14 cellular contexts compared by ENCODE assay signal in genomic region chr4:82753725-82754410, GRCh38. TPM values are rescaled to one million over a fixed set of nuclear protein-coding genes. Genes with fewer than 3 reads are reported as not detected.
DNase-seq lines count a peak whose midpoint lies in the region; FAIRE-seq and TF ChIP-seq lines count a peak whose summit lies in the region.
"Had no signal": no experiment of that assay in that cellular context is flagged by ENCODE, and none has a peak within 500 bp of the region (broad histone marks: within the 10 kb centered on the region; RNA-seq: fewer than 3 reads in every experiment).

No MANE protein-coding gene starts in this region.

- peaks cover 13% of the 10 kb centered on the region for H3K4me1 ChIP-seq in keratinocyte (ENCODE audit: control insufficient read depth, extremely low read depth, insufficient read depth, low read length)
- H3K4me1 ChIP-seq in testis = peaks cover 32% of the 10 kb centered on the region

- no peaks in the 10 kb centered on the region for H3K36me3 Mint-ChIP-seq in activated CD4-positive, alpha-beta T cell treated with anti-CD3 and anti-CD28 coated beads, Interleukin-2, amount 10 ng/mL, durations not matched to agents 24 days and 14 days (ENCODE audit: low read depth)
- H3K36me3 Mint-ChIP-seq: naive thymus-derived CD8-positive, alpha-beta T cell had no signal

- 25 to 55% methylated on average over 8 of the region's 8 CpGs for WGBS in testis, 2 donors

- H3K4me2 ChIP-seq in keratinocyte (ENCODE audit: control insufficient read depth, extremely low read depth, insufficient read depth, low read depth, low read length) = peak overlapping the region; percentile 67

- peaks cover 27% of the 10 kb centered on the region for H3K79me2 ChIP-seq in keratinocyte (ENCODE audit: control insufficient read depth, insufficient read depth, low read length)

- dilution Hi-C loops in keratinocyte (cut with MboI; ENCODE audit: extremely low pct_ligation_motif_present, low sequenced_read_pairs) = no loop called here

- FAIRE-seq in keratinocyte (lab: Jason Lieb, UNC) = peak; percentile 87

- DNase-seq in NCI-H2171 (lab: John Stamatoyannopoulos, UW) (peak; percentile 71), keratinocyte (ENCODE audit: low read depth, low spot score) (no peak), testis (peak; percentile 41), NCI-H748 (lab: John Stamatoyannopoulos, UW; ENCODE audit: unreplicated experiment) (no peak)
- no peak for DNase-seq in activated CD4-positive, alpha-beta T cell treated with anti-CD3 and anti-CD28 coated beads, Interleukin-2, amount 10 ng/mL, durations not matched to agents 24 days and 14 days
- DNase-seq in activated effector memory CD4-positive, alpha-beta T cell treated with anti-CD3 and anti-CD28 coated beads, Interleukin-2, amount 50 U/mL, for 16 hours = no peak
- no peak for DNase-seq in stimulated activated CD4-positive, alpha-beta T cell treated with anti-CD3 and anti-CD28 coated beads, Interleukin-15, amount 100 ng/mL, for 24 hours
- DNase-seq: activated CD4-positive, alpha-beta T cell treated with anti-CD3 and anti-CD28 coated beads for 36 hours; activated gamma-delta T cell treated with Interleukin-2 at 50 U/mL for 16 hours; Karpas-422; naive thymus-derived CD8-positive, alpha-beta T cell; NCI-H526 treated with DMSO at 0.1 percent for 48 hours; stimulated activated CD4-positive, alpha-beta T cell treated with anti-CD3 and anti-CD28 coated beads, Interleukin-2, amount 100 ng/mL, for 24 hours had no signal

- peak overlapping the region; percentile 47 for H2AFZ ChIP-seq in keratinocyte (ENCODE audit: control insufficient read depth, low read length)

- intact Hi-C loops in testis (cut with DNase I; ENCODE audit: low total_unique reads) = no loop called here
- intact Hi-C loops in activated CD4-positive, alpha-beta T cell treated with anti-CD3 and anti-CD28 coated beads, Interleukin-2, amount 10 ng/mL, durations not matched to agents 24 days and 14 days (cut with micrococcal nuclease) = no loop called here

- H3K27me3 Mint-ChIP-seq in activated CD4-positive, alpha-beta T cell treated with anti-CD3 and anti-CD28 coated beads, Interleukin-2, amount 10 ng/mL, durations not matched to agents 24 days and 14 days = peaks cover 19% of the 10 kb centered on the region

- H3K9me3 Mint-ChIP-seq in activated CD4-positive, alpha-beta T cell treated with anti-CD3 and anti-CD28 coated beads, Interleukin-2, amount 10 ng/mL, durations not matched to agents 24 days and 14 days = no peaks in the 10 kb centered on the region
- H3K9me3 Mint-ChIP-seq: naive thymus-derived CD8-positive, alpha-beta T cell had no signal

- H3K9me3 ChIP-seq in keratinocyte (ENCODE audit: control insufficient read depth, low read depth, low read length) (no peaks in the 10 kb centered on the region), testis (no peaks in the 10 kb centered on the region)

- peak overlapping the region; percentile 48 for H3K9ac ChIP-seq in keratinocyte (ENCODE audit: control insufficient read depth, extremely low read depth, insufficient read depth, low read length)

- no peaks in the 10 kb centered on the region for H4K20me1 ChIP-seq in keratinocyte (ENCODE audit: control insufficient read depth, extremely low read depth, insufficient read depth, low read length)

- H3K4me3 ChIP-seq in keratinocyte (ENCODE audit: control insufficient read depth in 2 of 3, extremely low read depth in 1 of 3, insufficient read depth in 2 of 3, low read depth in 1 of 3, low read length in 3 of 3) = peak overlapping the region in 1 of 3 experiments; percentile 6
- H3K4me3 ChIP-seq in testis = no peak overlapping the region

- no peak overlapping the region for H3K4me3 Mint-ChIP-seq in activated CD4-positive, alpha-beta T cell treated with anti-CD3 and anti-CD28 coated beads, Interleukin-2, amount 10 ng/mL, durations not matched to agents 24 days and 14 days
- H3K4me3 Mint-ChIP-seq: activated CD4-positive, alpha-beta T cell treated with anti-CD3 and anti-CD28 coated beads for 36 hours; naive thymus-derived CD8-positive, alpha-beta T cell had no signal

- H3K27ac Mint-ChIP-seq in activated CD4-positive, alpha-beta T cell treated with anti-CD3 and anti-CD28 coated beads, Interleukin-2, amount 10 ng/mL, durations not matched to agents 24 days and 14 days = no peak overlapping the region
- H3K27ac Mint-ChIP-seq: activated CD4-positive, alpha-beta T cell treated with anti-CD3 and anti-CD28 coated beads for 36 hours had no signal

- H3K27ac ChIP-seq in cingulate gyrus (ENCODE audit: low read depth, low read length) (peak overlapping the region; percentile 62), keratinocyte (ENCODE audit: control insufficient read depth, insufficient read depth, low read length) (peak overlapping the region; percentile 56), testis (peak overlapping the region; percentile 7 to 78)

- no peak for TF ChIP-seq POLR2A in testis (IDR thresholded peaks at IDR 0.05)

- H3K27me3 ChIP-seq in keratinocyte (ENCODE audit: control insufficient read depth, extremely low read depth, insufficient read depth, low read length) = no peaks in the 10 kb centered on the region
- no peaks in the 10 kb centered on the region for H3K27me3 ChIP-seq in testis

- TF ChIP-seq CTCF in keratinocyte (optimal IDR thresholded peaks at IDR 0.05 in 1 of 3, IDR thresholded peaks at IDR 0.05 in 1 of 3, conservative IDR thresholded peaks at IDR 0.05 in 1 of 3; ENCODE audit: extremely low read depth in 1 of 3, insufficient read depth in 2 of 3, low read length in 3 of 3) = no peak
- TF ChIP-seq CTCF in testis (IDR thresholded peaks at IDR 0.05) = no peak

- H3K36me3 ChIP-seq in keratinocyte (ENCODE audit: control insufficient read depth in 2 of 2, extremely low read depth in 1 of 2, insufficient read depth in 2 of 2, low read length in 2 of 2) = peaks cover 0 to under 1% of the 10 kb centered on the region in 2 experiments
- H3K36me3 ChIP-seq in testis (ENCODE audit: low read depth, missing control alignments) = no peaks in the 10 kb centered on the region

- H3K9me1 ChIP-seq in keratinocyte (ENCODE audit: control insufficient read depth, extremely low read depth, insufficient read depth, low read length) = no peaks in the 10 kb centered on the region

- no peaks in the 10 kb centered on the region for H3K4me1 Mint-ChIP-seq in activated CD4-positive, alpha-beta T cell treated with anti-CD3 and anti-CD28 coated beads, Interleukin-2, amount 10 ng/mL, durations not matched to agents 24 days and 14 days
- H3K4me1 Mint-ChIP-seq: activated CD4-positive, alpha-beta T cell treated with anti-CD3 and anti-CD28 coated beads for 36 hours; naive thymus-derived CD8-positive, alpha-beta T cell had no signal

RNA-seq across cellular contexts. Expression of gene SCD5, which starts 44.7 kb away (rescaled TPM):
- polyA plus RNA-seq in keratinocyte = 33.5 to 42.5 TPM (median 39.4 TPM) in 3 replicates
- polyA plus RNA-seq in keratinocyte (2011; ENCODE audit: low read depth) = 24.7 TPM
- 48.7 and 54.0 TPM in 2 replicates for polyA plus RNA-seq in keratinocyte (2011; cell fraction: cytosol; rRNA removed)
- polyA plus RNA-seq in keratinocyte (2011; cell fraction: nucleus; rRNA removed) = 65.6 and 67.8 TPM in 2 replicates
- polyA plus RNA-seq in keratinocyte (2012; ENCODE audit: low replicate concordance) = 25.2 and 47.0 TPM in 2 replicates
- polyA minus RNA-seq in keratinocyte = 34.9 to 59.8 TPM (median 42.4 TPM) in 3 replicates
- polyA minus RNA-seq in keratinocyte (2011; cell fraction: cytosol; rRNA and poly(A)+ RNA removed) = 71.9 TPM
- polyA minus RNA-seq in keratinocyte (2011; cell fraction: nucleus; rRNA and poly(A)+ RNA removed) = 57.8 and 79.8 TPM in 2 replicates
- total RNA-seq in testis = 100 to 1,000 TPM; 149 to 161 TPM
- polyA plus RNA-seq in testis (ENCODE audit: insufficient read depth, low read depth, low replicate concordance) = 76.4 TPM
- 0.63 and 0.95 TPM in 2 replicates for total RNA-seq in activated CD4-positive, alpha-beta T cell treated with anti-CD3 and anti-CD28 coated beads, Interleukin-2, amount 10 ng/mL, durations not matched to agents 24 days and 14 days

Comparison
In these comparisons a context has a peak if more than half of its experiments do, and no peak if none do; other contexts are left out.
1. DNase-seq: peak in NCI-H2171 (single experiment) and testis (single experiment); none in keratinocyte (single experiment), activated CD4-positive, alpha-beta T cell treated with anti-CD3 and anti-CD28 coated beads, Interleukin-2, amount 10 ng/mL, durations not matched to agents 24 days and 14 days (single experiment), activated effector memory CD4-positive, alpha-beta T cell treated with anti-CD3 and anti-CD28 coated beads, Interleukin-2, amount 50 U/mL, for 16 hours (single experiment), NCI-H748 (single experiment) and stimulated activated CD4-positive, alpha-beta T cell treated with anti-CD3 and anti-CD28 coated beads, Interleukin-15, amount 100 ng/mL, for 24 hours (single experiment).
2. RNA of gene SCD5, which starts 44.7 kb away (total RNA-seq): 149 to 161 TPM in testis; 0.63 to 0.95 TPM in activated CD4-positive, alpha-beta T cell treated with anti-CD3 and anti-CD28 coated beads, Interleukin-2, amount 10 ng/mL, durations not matched to agents 24 days and 14 days; every median in the first group is over 10 times any median in the second.
3. Peak in every context shown above with its lines, with median percentiles within 50 percentile points of each other: H3K27ac ChIP-seq.